ENCODE assay signal across 1 cellular context in the genomic region with DNA sequence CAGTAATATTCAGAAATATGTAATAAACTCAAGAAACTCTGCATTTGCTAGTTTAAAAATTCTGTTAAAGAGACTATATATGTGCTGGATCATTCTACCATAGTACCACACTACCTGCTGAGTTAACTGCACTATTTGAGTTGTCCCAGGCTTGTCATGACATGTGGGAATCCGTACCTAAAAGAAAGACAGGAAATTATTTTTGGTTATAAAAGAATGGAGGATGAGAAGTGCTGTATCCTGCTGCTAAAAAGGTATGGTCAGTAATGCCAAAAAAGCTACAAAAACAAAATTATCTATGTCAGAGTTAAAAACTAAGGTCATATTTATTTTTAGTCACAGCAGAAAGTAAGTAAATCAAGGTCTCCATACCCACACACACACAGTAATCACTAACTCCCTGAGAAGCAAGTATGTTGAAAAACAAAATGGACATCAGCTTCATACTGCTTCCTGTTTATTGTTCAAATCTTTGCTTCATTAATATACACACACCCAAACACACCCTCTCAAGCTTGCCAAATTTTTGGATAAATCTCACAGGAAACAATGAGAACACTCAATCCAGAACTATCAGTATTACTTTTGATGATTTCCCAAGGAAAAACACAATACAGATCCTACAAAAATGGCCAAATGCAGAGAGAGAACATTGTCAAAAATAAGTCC.
TF ChIP-seq lines count a peak whose summit lies in the region.

No MANE protein-coding gene starts in this region.

TF ChIP-seq in H1, 55 proteins besides CTCF, POLR2A, EP300 and RAD21 (continued from another document):
- TF ChIP-seq PHF8 (conservative IDR thresholded peaks at IDR 0.05; ENCODE audit: low read depth, low read length) (no peak), YY1 (IDR thresholded peaks at IDR 0.05; ENCODE audit: low read depth, low read length) (no peak), NRF1 (IDR thresholded peaks at IDR 0.05; ENCODE audit: low read depth, low read length) (no peak), KDM5A (IDR thresholded peaks at IDR 0.05; ENCODE audit: low read length) (no peak), SIRT6 (IDR thresholded peaks at IDR 0.05; ENCODE audit: low read length) (no peak)
